Comparison of ENCODE assay signal across 1 cellular context in the genomic region with DNA sequence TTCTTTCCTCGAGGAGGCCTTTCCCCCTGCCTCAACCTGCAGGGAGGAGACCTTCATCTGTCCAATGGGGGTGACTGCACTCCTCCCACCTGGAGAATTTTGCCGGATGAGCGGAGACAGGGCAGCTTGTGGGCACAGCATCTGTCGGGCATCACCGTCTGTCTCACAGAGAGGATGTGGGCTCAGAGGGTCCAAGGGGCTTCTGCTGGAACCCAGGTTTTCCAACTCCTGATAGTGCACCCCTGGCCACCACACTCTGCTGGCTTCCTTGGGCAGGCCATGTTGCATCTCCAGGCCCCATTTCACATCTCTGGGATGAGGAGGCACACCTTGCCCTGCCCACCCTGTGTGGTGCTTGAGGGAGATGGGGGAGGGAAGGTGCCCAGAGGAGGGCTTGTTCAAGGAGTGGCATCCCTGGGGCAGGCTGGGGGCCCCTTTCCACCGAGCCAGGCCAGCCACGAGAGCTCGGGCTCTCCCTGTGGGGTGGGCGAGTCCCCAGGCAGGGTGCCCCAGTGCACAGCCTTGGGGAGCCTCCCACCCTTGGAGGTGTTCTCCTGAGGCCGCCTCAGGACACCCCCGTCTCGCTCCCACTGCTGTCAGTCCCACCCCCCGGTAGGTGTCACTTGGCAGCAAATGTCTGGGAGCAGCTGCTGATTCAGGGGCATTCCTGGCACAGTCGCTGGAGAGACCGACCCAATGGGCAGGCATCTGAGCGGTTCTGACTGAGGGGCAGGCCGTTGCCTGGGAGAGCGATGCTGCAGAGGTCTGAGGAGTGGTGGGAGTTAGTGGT.
TF ChIP-seq lines count a peak whose summit lies in the region.

No MANE protein-coding gene starts in this region.

TF ChIP-seq in HepG2, 621 proteins besides CTCF, POLR2A, EP300 and RAD21:
- no peak for TF ChIP-seq ZNF574 (CRISPR knock-in tag; IDR thresholded peaks at IDR 0.05)
- TF ChIP-seq ZNF850 (CRISPR knock-in tag; conservative IDR thresholded peaks at IDR 0.05): no peak
- no peak for TF ChIP-seq RFX1 (IDR thresholded peaks at IDR 0.05)
- no peak for TF ChIP-seq ZNF260 (CRISPR knock-in tag; IDR thresholded peaks at IDR 0.05; ENCODE audit: borderline replicate concordance, low read depth)
